ENCODE assay signal across 14 cellular contexts in the genomic region with DNA sequence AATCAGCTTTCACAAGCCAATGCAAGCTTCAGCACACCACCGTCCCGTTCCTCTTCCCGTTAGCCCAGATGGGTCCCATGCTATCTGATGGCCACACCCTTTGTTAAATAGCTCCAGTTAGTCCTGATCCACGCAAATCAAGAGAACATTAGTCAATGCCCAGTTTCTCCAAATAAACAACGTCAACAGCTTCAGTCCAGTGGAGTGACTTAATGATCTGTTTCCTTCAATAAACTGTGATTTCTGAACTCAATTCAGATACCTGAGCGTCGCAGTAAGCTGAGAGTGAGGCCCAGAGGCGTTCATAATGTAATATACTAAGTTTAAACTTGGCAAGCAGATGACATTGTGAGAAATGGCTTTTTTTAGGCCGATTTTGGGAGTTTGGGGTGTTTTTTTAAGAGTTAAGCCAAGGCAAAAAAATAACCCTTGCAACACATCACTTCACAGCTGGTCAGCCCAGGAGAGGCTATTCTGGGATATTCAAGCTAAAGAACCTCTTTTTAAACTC.
DNase-seq lines count a peak whose midpoint lies in the region; TF ChIP-seq lines count a peak whose summit lies in the region.
"Had no signal": no experiment of that assay in that cellular context is flagged by ENCODE, and none has a peak within 500 bp of the region (broad histone marks: within the 10 kb centered on the region; RNA-seq: fewer than 3 reads in every experiment).

No MANE protein-coding gene starts in this region.

- H3K4me3 ChIP-seq in HFF-Myc (replicated peaks; ENCODE audit: low read depth, low read length) (no peak overlapping the region), mesenchymal stem cell (ENCODE audit: insufficient read depth in 1 of 2, low read depth in 1 of 2, low read length in 2 of 2) (no peak overlapping the region), thyroid gland (replicated peaks in 1 of 3) (no peak overlapping the region)

- H3K9ac ChIP-seq in mesenchymal stem cell (ENCODE audit: low read length), result peak overlapping the region; percentile 83
- H3K9ac ChIP-seq: KMS-11 had no signal

- H3K27me3 ChIP-seq in mesenchymal stem cell (ENCODE audit: control insufficient read depth in 1 of 2, insufficient read depth in 1 of 2, low read length in 2 of 2) (no peaks in the 10 kb centered on the region), thyroid gland (no peaks in the 10 kb centered on the region)
- H3K27me3 ChIP-seq: pancreas had no signal

- H3K36me3 ChIP-seq in mesenchymal stem cell (ENCODE audit: control insufficient read depth in 1 of 2, insufficient read depth in 2 of 2, low read depth in 1 of 2, low read length in 2 of 2) (peaks cover 0 to 7% of the 10 kb centered on the region in 2 experiments), thyroid gland (no peaks in the 10 kb centered on the region)
- H3K36me3 ChIP-seq: pancreas had no signal

- H3K9me3 ChIP-seq in mesenchymal stem cell (ENCODE audit: control insufficient read depth, low read length) (no peaks in the 10 kb centered on the region), thyroid gland (no peaks in the 10 kb centered on the region)
- H3K9me3 ChIP-seq: pancreas had no signal

- peaks cover 22% of the 10 kb centered on the region for H3K4me1 ChIP-seq in mesenchymal stem cell (ENCODE audit: control insufficient read depth, insufficient read depth, low read depth, low read length)
- H3K4me1 ChIP-seq in thyroid gland, result peaks cover 20 to 54% of the 10 kb centered on the region in 2 donors

- no peak overlapping the region for H4K91ac ChIP-seq in mesenchymal stem cell (ENCODE audit: low read length)

- TF ChIP-seq POLR2A in thyroid gland (IDR thresholded peaks at IDR 0.05), result no peak

- H2BK120ac ChIP-seq in mesenchymal stem cell (ENCODE audit: low read depth, low read length), result peak overlapping the region; percentile 50

- intact Hi-C loops in thyroid gland (cut with DNase I), result no loop called here

- H3K27ac ChIP-seq in epithelial cell of prostate (peak overlapping the region; percentile 92), mesenchymal stem cell (ENCODE audit: low read length, poor library complexity, severe bottlenecking) (peak overlapping the region; percentile 0), thyroid gland (peak overlapping the region; percentile 31 to 76 (median 74))
- H3K27ac ChIP-seq: KMS-11, VCaP had no signal

- 35% methylated on average over 9 of the region's 9 CpGs for WGBS in mesenchymal stem cell
- 36 to 38% methylated on average over 9 of the region's 9 CpGs for WGBS in thyroid gland, 2 donors

- H2BK5ac ChIP-seq in mesenchymal stem cell (ENCODE audit: low read depth, low read length, poor library complexity, severe bottlenecking), result peak overlapping the region; percentile 39

- no peak overlapping the region for H3K23ac ChIP-seq in mesenchymal stem cell (ENCODE audit: low read length in 2 of 2)

- H3K4ac ChIP-seq in mesenchymal stem cell (ENCODE audit: low read depth in 1 of 2, low read length in 2 of 2), result peak overlapping the region in 1 of 2 experiments; percentile 97

- peaks cover 11% of the 10 kb centered on the region for H3K79me1 ChIP-seq in mesenchymal stem cell (replicated peaks; ENCODE audit: low read length, poor library complexity, severe bottlenecking)

- H3K14ac ChIP-seq in mesenchymal stem cell (ENCODE audit: low read length in 2 of 2), result no peak overlapping the region

- H2BK12ac ChIP-seq in mesenchymal stem cell (ENCODE audit: low read length in 2 of 2), result peak overlapping the region in 1 of 2 experiments; percentile 12

- H4K8ac ChIP-seq in mesenchymal stem cell (ENCODE audit: low read length), result peak overlapping the region; percentile 38

- H2AFZ ChIP-seq in mesenchymal stem cell (ENCODE audit: low read depth, low read length), result no peak overlapping the region

- peak overlapping the region; percentile 3 to 28 for H3K18ac ChIP-seq in mesenchymal stem cell (ENCODE audit: low read depth in 1 of 2, low read length in 2 of 2)

- H2BK15ac ChIP-seq in mesenchymal stem cell (ENCODE audit: low read depth, poor library complexity, severe bottlenecking), result no peak overlapping the region

- TF ChIP-seq CTCF in HFF-Myc (IDR thresholded peaks at IDR 0.05; ENCODE audit: low read depth, low read length, missing control alignments) (no peak), thyroid gland (IDR thresholded peaks at IDR 0.05) (no peak)

- H2AK5ac ChIP-seq in mesenchymal stem cell (ENCODE audit: low read length, severe bottlenecking), result peak overlapping the region; percentile 4

- no peak overlapping the region for H3K4me2 ChIP-seq in mesenchymal stem cell (ENCODE audit: low read length, poor library complexity, severe bottlenecking)
- H3K4me2 ChIP-seq: KMS-11 had no signal

- DNase-seq in HFF-Myc (ENCODE audit: extremely low read depth, low read depth), result peak; percentile 70
- no peak for DNase-seq in epithelial cell of prostate (ENCODE audit: low read depth, low spot score)
- DNase-seq in mesenchymal stem cell, result peak; percentile 49
- DNase-seq in thyroid gland, result peak in 1 of 2 donors; percentile 39
- DNase-seq in stimulated activated CD4-positive, alpha-beta T cell treated with anti-CD3 and anti-CD28 coated beads, Interleukin-4, amount 100 ng/mL, for 1 hour, result no peak
- DNase-seq in NCI-H1417 treated with DMSO at 0.1 percent for 48 hours (lab: John Stamatoyannopoulos, UW), result no peak
- DNase-seq in NCI-H2227 treated with DMSO at 0.1 percent for 48 hours (lab: John Stamatoyannopoulos, UW), result no peak
- DNase-seq in activated gamma-delta T cell treated with Interleukin-2 at 50 U/mL for 16 hours, result no peak
- DNase-seq: EL, NCI-H2171, pancreas, RPMI8226 had no signal

Comparison
In these comparisons a context has a peak if more than half of its experiments do, and no peak if none do; other contexts are left out.
1. DNase-seq: peak in HFF-Myc (single experiment) and mesenchymal stem cell (single experiment); none in epithelial cell of prostate (single experiment), stimulated activated CD4-positive, alpha-beta T cell treated with anti-CD3 and anti-CD28 coated beads, Interleukin-4, amount 100 ng/mL, for 1 hour (single experiment), NCI-H1417 treated with DMSO at 0.1 percent for 48 hours (single experiment), NCI-H2227 treated with DMSO at 0.1 percent for 48 hours (single experiment) and activated gamma-delta T cell treated with Interleukin-2 at 50 U/mL for 16 hours (single experiment).
2. H3K27ac ChIP-seq: peak in every context shown above with its lines; median percentile 92 in epithelial cell of prostate; 74 in thyroid gland; 0 in mesenchymal stem cell.